ENCODE assay signal across 22 cellular contexts in the genomic region with DNA sequence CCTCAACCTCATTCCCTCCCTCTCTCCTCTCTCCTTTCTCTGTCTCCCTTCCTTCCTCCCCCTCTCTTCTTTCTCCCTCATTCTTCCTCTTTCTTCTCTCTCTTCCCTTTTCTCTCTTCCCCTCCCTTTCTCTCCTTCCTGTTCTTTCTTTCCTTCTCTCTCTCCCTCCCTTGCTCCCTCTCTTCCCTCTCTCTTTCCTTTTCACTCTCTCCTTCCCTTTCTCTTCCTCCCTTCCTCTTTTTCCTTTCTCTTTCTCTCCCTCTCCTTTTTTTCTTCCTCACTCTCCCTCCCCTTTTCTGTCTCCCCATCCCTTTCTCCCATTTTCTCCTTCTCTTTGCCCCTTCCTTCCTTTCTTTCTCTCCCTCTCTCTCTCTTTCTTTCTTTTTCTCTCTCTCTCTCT.
"Had no signal": no experiment of that assay in that cellular context is flagged by ENCODE, and none has a peak within 500 bp of the region (broad histone marks: within the 10 kb centered on the region; RNA-seq: fewer than 3 reads in every experiment).

No MANE protein-coding gene starts in this region.

- H3K9me3 Mint-ChIP-seq: effector memory CD8-positive, alpha-beta T cell; natural killer cell treated with Interleukin-12 subunit alpha and Interleukin-12 subunit beta and Interleukin-15 and Interleukin-18, amount 100 ng/mL, for 72 hours had no signal

- H3K27me3 ChIP-seq: right atrium auricular region, spleen, stomach, thyroid gland, vagina had no signal

- H3K4me3 Mint-ChIP-seq: effector memory CD8-positive, alpha-beta T cell; natural killer cell treated with Interleukin-12 subunit alpha and Interleukin-12 subunit beta and Interleukin-15 and Interleukin-18, amount 100 ng/mL, for 72 hours; neural crest cell had no signal

- H3K9me3 ChIP-seq: lower lobe of right lung, prostate gland, right atrium auricular region, spleen, stomach, thyroid gland, vagina had no signal

- H3K36me3 Mint-ChIP-seq: immature natural killer cell; natural killer cell treated with Interleukin-12 subunit alpha and Interleukin-12 subunit beta and Interleukin-15 and Interleukin-18, amount 100 ng/mL, for 72 hours had no signal

- H3K36me3 ChIP-seq: lower lobe of right lung, prostate gland, right atrium auricular region, spleen, stomach, thyroid gland, vagina had no signal

- DNase-seq: cortex of kidney; effector memory CD8-positive, alpha-beta T cell; hypothalamus; immature natural killer cell; islet precursor cell; kidney glomerular epithelial cell; left ventricle myocardium superior; lower lobe of right lung; spleen; stimulated activated CD4-positive, alpha-beta T cell treated with anti-CD3 and anti-CD28 coated beads, Interleukin-2, amount 100 ng/mL, for 48 hours; stimulated activated naive CD4-positive, alpha-beta T cell treated with Interleukin-2 at 50 U/mL for 16 hours; stomach; thyroid gland; trophoblast cell had no signal

- ATAC-seq: effector memory CD8-positive, alpha-beta T cell had no signal

- H3K4me1 ChIP-seq: prostate gland, thyroid gland, vagina had no signal

- H3K4me3 ChIP-seq: lower lobe of right lung, prostate gland, right atrium auricular region, skin epidermis, spleen, stomach, thyroid gland, vagina had no signal

- H3K27ac Mint-ChIP-seq: effector memory CD8-positive, alpha-beta T cell; immature natural killer cell; natural killer cell treated with Interleukin-12 subunit alpha and Interleukin-12 subunit beta and Interleukin-15 and Interleukin-18, amount 100 ng/mL, for 72 hours had no signal

- FAIRE-seq: endometrium, frontal cortex had no signal

- H3K27ac ChIP-seq: lower lobe of right lung, prostate gland, right atrium auricular region, skin epidermis, spleen, stomach, thyroid gland, vagina had no signal
